ENCODE assay signal across 17 cellular contexts in the genomic region with DNA sequence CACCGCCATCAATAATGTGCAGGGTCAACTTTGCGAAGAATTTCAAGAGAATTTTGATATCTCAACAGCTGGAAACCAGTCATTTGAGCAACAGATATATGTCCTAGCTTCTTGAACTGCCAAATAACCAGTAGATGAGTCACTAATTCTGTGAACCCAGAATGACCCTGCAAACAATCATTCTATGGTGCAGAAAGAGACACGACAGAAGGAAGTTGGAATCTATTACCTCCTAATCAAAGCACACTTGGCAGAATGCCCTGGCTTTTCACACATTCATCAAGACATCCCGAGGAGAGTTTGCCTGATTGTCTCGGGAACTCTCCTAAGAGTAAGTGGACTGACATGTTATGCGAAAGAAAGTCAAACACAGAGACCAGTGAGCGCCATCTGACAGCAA.
A peak's percentile ranks its signal among the peaks of the same experiment; 100 is the strongest.
DNase-seq lines count a peak whose midpoint lies in the region; ATAC-seq and TF ChIP-seq lines count a peak whose summit lies in the region.
"Had no signal": no experiment of that assay in that cellular context is flagged by ENCODE, and none has a peak within 500 bp of the region (broad histone marks: within the 10 kb centered on the region; RNA-seq: fewer than 3 reads in every experiment).

No MANE protein-coding gene starts in this region.

- no peaks in the 10 kb centered on the region for H3K27me3 Mint-ChIP-seq in activated CD4-positive, alpha-beta T cell treated with anti-CD3 and anti-CD28 coated beads, Interleukin-2, amount 10 ng/mL, durations not matched to agents 24 days and 14 days
- H3K27me3 Mint-ChIP-seq: CD4-positive, alpha-beta T cell; memory B cell; stimulated activated naive CD8-positive, alpha-beta T cell treated with anti-CD3 and anti-CD28 coated beads, Interleukin-15, Interleukin-2, amounts not matched to agents 100 ng/mL and 50 ng/mL, for 24 hours had no signal

- DNase-seq in COR-L47 (lab: John Stamatoyannopoulos, UW), result peak; percentile 32
- peak; percentile 18 for DNase-seq in MG63
- DNase-seq in choroid plexus epithelial cell (ENCODE audit: low read depth), result peak; percentile 80
- peak; percentile 8 for DNase-seq in myocyte (ENCODE audit: low read depth)
- DNase-seq in posterior vena cava (ENCODE audit: low spot score), result no peak
- no peak for DNase-seq in stimulated activated naive CD4-positive, alpha-beta T cell (lab: John Stamatoyannopoulos, UW)
- no peak for DNase-seq in activated CD4-positive, alpha-beta T cell treated with anti-CD3 and anti-CD28 coated beads, Interleukin-2, amount 10 ng/mL, durations not matched to agents 24 days and 14 days
- DNase-seq: CD4-positive, alpha-beta T cell; effector memory CD8-positive, alpha-beta T cell; NCI-H1092 treated with DMSO at 0.1 percent for 48 hours; NCI-H774; psoas muscle; SIG-M5; stimulated activated CD4-positive, alpha-beta T cell treated with anti-CD3 and anti-CD28 coated beads, Interleukin-4, amount 100 ng/mL, for 4 hours had no signal

- H3K4me3 Mint-ChIP-seq in activated CD4-positive, alpha-beta T cell treated with anti-CD3 and anti-CD28 coated beads, Interleukin-2, amount 10 ng/mL, durations not matched to agents 24 days and 14 days, result no peak overlapping the region
- H3K4me3 Mint-ChIP-seq: CD4-positive, alpha-beta T cell; effector memory CD8-positive, alpha-beta T cell; memory B cell; stimulated activated naive CD8-positive, alpha-beta T cell treated with anti-CD3 and anti-CD28 coated beads, Interleukin-15, Interleukin-2, amounts not matched to agents 100 ng/mL and 50 ng/mL, for 24 hours had no signal

- no peak for ATAC-seq in GM21576 (IDR thresholded peaks at IDR 0.05; ENCODE audit: unreplicated experiment)
- ATAC-seq: effector memory CD8-positive, alpha-beta T cell; psoas muscle had no signal

- H3K36me3 Mint-ChIP-seq in activated CD4-positive, alpha-beta T cell treated with anti-CD3 and anti-CD28 coated beads, Interleukin-2, amount 10 ng/mL, durations not matched to agents 24 days and 14 days (ENCODE audit: low read depth), result no peaks in the 10 kb centered on the region
- H3K36me3 Mint-ChIP-seq: memory B cell had no signal

- no peaks in the 10 kb centered on the region for H3K36me3 ChIP-seq in MG63

- H3K4me3 ChIP-seq in MG63 (no peak overlapping the region), choroid plexus epithelial cell (ENCODE audit: low read depth, low read length) (no peak overlapping the region)
- H3K4me3 ChIP-seq: psoas muscle had no signal

- H3K27me3 ChIP-seq in MG63, result no peaks in the 10 kb centered on the region

- no peaks in the 10 kb centered on the region for H3K4me1 Mint-ChIP-seq in activated CD4-positive, alpha-beta T cell treated with anti-CD3 and anti-CD28 coated beads, Interleukin-2, amount 10 ng/mL, durations not matched to agents 24 days and 14 days
- H3K4me1 Mint-ChIP-seq: memory B cell had no signal

- no peaks in the 10 kb centered on the region for H3K9me3 Mint-ChIP-seq in activated CD4-positive, alpha-beta T cell treated with anti-CD3 and anti-CD28 coated beads, Interleukin-2, amount 10 ng/mL, durations not matched to agents 24 days and 14 days
- H3K9me3 Mint-ChIP-seq: CD4-positive, alpha-beta T cell; stimulated activated naive CD8-positive, alpha-beta T cell treated with anti-CD3 and anti-CD28 coated beads, Interleukin-15, Interleukin-2, amounts not matched to agents 100 ng/mL and 50 ng/mL, for 24 hours had no signal

- intact Hi-C loops in posterior vena cava (cut with DNase I), result no loop called here
- intact Hi-C loops in activated CD4-positive, alpha-beta T cell treated with anti-CD3 and anti-CD28 coated beads, Interleukin-2, amount 10 ng/mL, durations not matched to agents 24 days and 14 days (cut with micrococcal nuclease), result no loop called here

- H3K27ac Mint-ChIP-seq in activated CD4-positive, alpha-beta T cell treated with anti-CD3 and anti-CD28 coated beads, Interleukin-2, amount 10 ng/mL, durations not matched to agents 24 days and 14 days, result no peak overlapping the region
- H3K27ac Mint-ChIP-seq: CD4-positive, alpha-beta T cell; effector memory CD8-positive, alpha-beta T cell; memory B cell; stimulated activated naive CD8-positive, alpha-beta T cell treated with anti-CD3 and anti-CD28 coated beads, Interleukin-15, Interleukin-2, amounts not matched to agents 100 ng/mL and 50 ng/mL, for 24 hours had no signal

- no peak for TF ChIP-seq CTCF in choroid plexus epithelial cell (conservative IDR thresholded peaks at IDR 0.05; ENCODE audit: low read depth, low read length)

- H3K9me3 ChIP-seq in MG63, result no peaks in the 10 kb centered on the region
- H3K9me3 ChIP-seq: psoas muscle had no signal

Comparison
In these comparisons a context has a peak if more than half of its experiments do, and no peak if none do; other contexts are left out.
1. DNase-seq: peak in COR-L47 (single experiment), MG63 (single experiment), choroid plexus epithelial cell (single experiment) and myocyte (single experiment); none in posterior vena cava (single experiment), stimulated activated naive CD4-positive, alpha-beta T cell (0 of 6) and activated CD4-positive, alpha-beta T cell treated with anti-CD3 and anti-CD28 coated beads, Interleukin-2, amount 10 ng/mL, durations not matched to agents 24 days and 14 days (single experiment).